ENCODE assay signal across 30 cellular contexts in the genomic region with DNA sequence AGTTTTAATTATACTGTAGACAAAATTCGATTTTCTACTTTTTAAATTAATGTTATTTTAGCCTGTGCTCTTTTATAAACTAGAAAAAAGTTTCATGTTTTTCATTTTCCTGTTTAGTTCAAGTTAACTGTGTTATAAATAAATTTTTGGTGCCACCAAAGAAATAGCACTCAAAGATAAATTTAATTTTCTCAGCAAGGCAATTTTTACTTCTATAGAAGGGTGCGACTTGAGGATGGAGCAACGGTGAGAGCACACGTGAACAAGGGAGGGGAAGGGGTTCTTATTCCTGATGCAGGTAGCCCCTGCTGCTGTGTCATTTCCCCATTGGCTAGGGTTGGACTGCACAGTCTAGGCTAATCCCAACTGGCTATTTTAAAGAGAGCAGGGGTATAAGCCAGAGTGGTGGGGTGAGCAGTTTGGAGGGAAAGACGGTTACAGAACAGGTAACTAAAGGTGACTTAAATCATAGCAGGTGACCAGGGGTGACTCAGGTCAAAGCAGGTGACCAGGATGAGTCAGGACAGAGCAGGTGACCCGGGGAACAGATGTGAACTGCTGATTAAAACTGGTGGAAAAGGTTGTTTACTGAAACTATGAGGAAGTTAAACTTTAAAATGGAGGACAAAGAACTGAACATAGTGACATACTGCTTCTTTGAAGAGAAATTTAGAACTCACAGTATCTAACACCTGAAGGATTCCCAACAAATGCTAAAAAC.
DNase-seq lines count a peak whose midpoint lies in the region; ATAC-seq and TF ChIP-seq lines count a peak whose summit lies in the region.
"Had no signal": no experiment of that assay in that cellular context is flagged by ENCODE, and none has a peak within 500 bp of the region (broad histone marks: within the 10 kb centered on the region; RNA-seq: fewer than 3 reads in every experiment).

No MANE protein-coding gene starts in this region.

- H3K27me3 ChIP-seq in Peyer's patch (no peaks in the 10 kb centered on the region), transverse colon (no peaks in the 10 kb centered on the region), mesendoderm (ENCODE audit: insufficient read depth, low read length, poor library complexity) (no peaks in the 10 kb centered on the region), lower lobe of right lung (ENCODE audit: low read depth) (no peaks in the 10 kb centered on the region)
- H3K27me3 ChIP-seq: BLaER1 treated with 17β-estradiol and CSF1 and Interleukin-3, amounts not matched to agents 10 nM and 100 nM had no signal

- H3K4me2 ChIP-seq in mesendoderm (ENCODE audit: low read length) = no peak overlapping the region
- H3K4me2 ChIP-seq: A549; BLaER1 treated with 17β-estradiol and CSF1 and Interleukin-3, amounts not matched to agents 10 nM and 100 nM had no signal

- no peak overlapping the region for H3K23ac ChIP-seq in mesendoderm (ENCODE audit: low read length)

- 85 to 94% methylated on average over 4 to 6 of the region's 6 CpGs for WGBS in transverse colon (ENCODE audit: low coverage in 1 of 2), 2 donors
- 100% methylated on average over 1 of the region's 6 CpGs for WGBS in mesendoderm (ENCODE audit: extremely low coverage, insufficient coverage, low lambda C conversion rate)

- intact Hi-C loops in transverse colon (cut with DNase I; ENCODE audit: low total_unique reads) (no loop called here), lower lobe of right lung (cut with DNase I) (no loop called here)

- H2BK120ac ChIP-seq in mesendoderm (ENCODE audit: low read depth, low read length) = no peak overlapping the region

- no peaks in the 10 kb centered on the region for H3K79me2 ChIP-seq in mesendoderm (ENCODE audit: control insufficient read depth, insufficient read depth, low read length)

- no peak overlapping the region for H3K56ac ChIP-seq in mesendoderm (ENCODE audit: low read length)

- no peak overlapping the region for H3K18ac ChIP-seq in mesendoderm (ENCODE audit: low read length)

- H3K4ac ChIP-seq in mesendoderm (ENCODE audit: low read depth, low read length) = no peak overlapping the region

- H2BK15ac ChIP-seq in mesendoderm (replicated peaks; ENCODE audit: low read depth) = no peak overlapping the region

- TF ChIP-seq EP300 in transverse colon (IDR thresholded peaks at IDR 0.05; ENCODE audit: low read depth) = no peak

- DNase-seq in DMS53 treated with DMSO at 0.1 percent for 48 hours (lab: John Stamatoyannopoulos, UW; ENCODE audit: unreplicated experiment) (peak; percentile 56), Peyer's patch (peak in 2 of 3 donors; percentile 66 to 77), kidney tubule cell (ENCODE audit: low spot score) (peak; percentile 31), transverse colon (peak; percentile 34), NCI-H1092 treated with DMSO at 0.1 percent for 48 hours (lab: John Stamatoyannopoulos, UW) (no peak), mesendoderm (no peak), lower lobe of right lung (no peak)
- DNase-seq: AML-193; CD4-positive, alpha-beta T cell; DMS79; EL; GF-D8; GOT3; HCEC 1CT; IMR-90; MV-4-11; NCI-H1105 treated with DMSO at 0.1 percent for 48 hours; NCI-H146; NCI-H1930; NCI-H2107; NCI-H446; NCI-H524 treated with DMSO at 0.1 percent for 48 hours; NCI-H82; NK-92 treated with Interleukin-12 subunit alpha and Interleukin-12 subunit beta, amount 100 ng/mL, for 24 hours; PC-3; RPMI8226; SHP77 treated with DMSO at 0.1 percent for 48 hours had no signal

- TF ChIP-seq POLR2A in Peyer's patch (IDR thresholded peaks at IDR 0.05) = no peak
- no peak for TF ChIP-seq POLR2A in transverse colon (IDR thresholded peaks at IDR 0.05)

- no peak overlapping the region for H2BK5ac ChIP-seq in mesendoderm (ENCODE audit: low read length)

- TF ChIP-seq CTCF in Peyer's patch (IDR thresholded peaks at IDR 0.05) = no peak
- no peak for TF ChIP-seq CTCF in transverse colon (IDR thresholded peaks at IDR 0.05)
- TF ChIP-seq CTCF in lower lobe of right lung (IDR thresholded peaks at IDR 0.05) = no peak

- H3K9ac ChIP-seq in mesendoderm (ENCODE audit: low read length) = no peak overlapping the region
- H3K9ac ChIP-seq: BLaER1 treated with 17β-estradiol and CSF1 and Interleukin-3, amounts not matched to agents 10 nM and 100 nM had no signal

- ATAC-seq in lower lobe of right lung = no peak
- ATAC-seq: A549, PC-3 had no signal

- peaks cover 0 to 5% (median 0%) of the 10 kb centered on the region in 4 donors for H3K9me3 ChIP-seq in Peyer's patch
- H3K9me3 ChIP-seq in transverse colon = peaks cover 6 to 8% of the 10 kb centered on the region in 2 donors
- H3K9me3 ChIP-seq in lower lobe of right lung = no peaks in the 10 kb centered on the region

- in situ Hi-C loops in transverse colon (cut with MboI; ENCODE audit: low pct_ligation_motif_present in 1 of 4, low pct_unique_long_range_greater_than_20kb in 1 of 4, low sequenced_read_pairs in 3 of 4) = no loop called here

- H3K4me1 ChIP-seq in Peyer's patch = no peaks in the 10 kb centered on the region
- H3K4me1 ChIP-seq in transverse colon = no peaks in the 10 kb centered on the region
- no peaks in the 10 kb centered on the region for H3K4me1 ChIP-seq in mesendoderm (ENCODE audit: control insufficient read depth, low read depth, low read length)
- H3K4me1 ChIP-seq in lower lobe of right lung = no peaks in the 10 kb centered on the region

- H3K27ac ChIP-seq in Peyer's patch (peak overlapping the region in 1 of 4 donors; percentile 29), transverse colon (no peak overlapping the region), mesendoderm (ENCODE audit: low read depth, low read length) (no peak overlapping the region), lower lobe of right lung (no peak overlapping the region)
- H3K27ac ChIP-seq: A549; BLaER1 treated with 17β-estradiol and CSF1 and Interleukin-3, amounts not matched to agents 10 nM and 100 nM; SK-N-MC had no signal

- H3K36me3 ChIP-seq in Peyer's patch = no peaks in the 10 kb centered on the region
- H3K36me3 ChIP-seq in transverse colon = no peaks in the 10 kb centered on the region
- H3K36me3 ChIP-seq in mesendoderm (ENCODE audit: control insufficient read depth, insufficient read depth, low read length) = no peaks in the 10 kb centered on the region
- no peaks in the 10 kb centered on the region for H3K36me3 ChIP-seq in lower lobe of right lung

- H3K4me3 ChIP-seq in Peyer's patch (no peak overlapping the region), transverse colon (no peak overlapping the region), mesendoderm (ENCODE audit: low read length) (no peak overlapping the region), lower lobe of right lung (no peak overlapping the region)
- H3K4me3 ChIP-seq: A549; BLaER1 treated with 17β-estradiol and CSF1 and Interleukin-3, amounts not matched to agents 10 nM and 100 nM; SK-N-MC had no signal

- H3K79me1 ChIP-seq in mesendoderm (ENCODE audit: low read length) = no peaks in the 10 kb centered on the region

- H2AK5ac ChIP-seq in mesendoderm (ENCODE audit: low read length) = no peak overlapping the region

- no peak overlapping the region for H4K8ac ChIP-seq in mesendoderm (ENCODE audit: low read depth, low read length)

- H4K5ac ChIP-seq in mesendoderm (ENCODE audit: low read length) = no peak overlapping the region

Comparison
In these comparisons a context has a peak if more than half of its experiments do, and no peak if none do; other contexts are left out.
1. DNase-seq: peak in DMS53 treated with DMSO at 0.1 percent for 48 hours (single experiment), Peyer's patch (2 of 3), kidney tubule cell (single experiment) and transverse colon (single experiment); none in NCI-H1092 treated with DMSO at 0.1 percent for 48 hours (single experiment), mesendoderm (single experiment) and lower lobe of right lung (single experiment).